In genomic region chr16:67781548-67781921, GRCh38 we compare ENCODE assay signal across 13 cellular contexts. TPM values are rescaled to one million over a fixed set of nuclear protein-coding genes. Genes with fewer than 3 reads are reported as not detected.
A peak's percentile ranks its signal among the peaks of the same experiment; 100 is the strongest.
DNase-seq lines count a peak whose midpoint lies in the region; ATAC-seq and TF ChIP-seq lines count a peak whose summit lies in the region.
"Had no signal": no experiment of that assay in that cellular context is flagged by ENCODE, and none has a peak within 500 bp of the region (broad histone marks: within the 10 kb centered on the region; RNA-seq: fewer than 3 reads in every experiment).

No MANE protein-coding gene starts in this region.

- no peaks in the 10 kb centered on the region for H3K9me3 Mint-ChIP-seq in CD4-positive, alpha-beta T cell
- no peaks in the 10 kb centered on the region for H3K9me3 Mint-ChIP-seq in central memory CD8-positive, alpha-beta T cell

- peak overlapping the region; percentile 56 for H3K27ac ChIP-seq in CD4-positive, alpha-beta T cell (ENCODE audit: low read depth, low read length)
- peak overlapping the region in 1 of 5 donors; percentile 38 for H3K27ac ChIP-seq in stomach
- no peak overlapping the region for H3K27ac ChIP-seq in dorsolateral prefrontal cortex
- H3K27ac ChIP-seq: testis had no signal

- intact Hi-C loops in CD4-positive, alpha-beta T cell (cut with DNase I, micrococcal nuclease), result no loop called here
- intact Hi-C loops in stomach (cut with DNase I; ENCODE audit: low total_unique reads), result no loop called here
- intact Hi-C loops in dorsolateral prefrontal cortex (cut with DNase I), result no loop called here

- POLR2A ChIA-PET in CD4-positive, alpha-beta T cell (lab: Charles Lee), result interaction anchor here (0.9 to 2.4 kb wide), 5 partner anchors 20 to 62 kb away, joined by 3 to 14 read pairs (median 7); partner anchors contain the start of genes GFOD2, RANBP10 and TSNAXIP1

- peaks cover 9 to 36% (median 33%) of the 10 kb centered on the region in 4 donors for H3K4me1 ChIP-seq in stomach
- H3K4me1 ChIP-seq: testis had no signal

- no peak for TF ChIP-seq EP300 in stomach (IDR thresholded peaks at IDR 0.05)

- CTCF ChIA-PET in CD4-positive, alpha-beta T cell (lab: Charles Lee), result interaction anchor here (1.8 kb wide), 1 partner anchor 35 kb away, joined by 5 read pairs; no protein-coding TSS in a partner anchor

- H3K4me3 ChIP-seq in stomach (no peak overlapping the region), dorsolateral prefrontal cortex (no peak overlapping the region)
- H3K4me3 ChIP-seq: testis had no signal

- peak overlapping the region; percentile 8 for H3K4me3 Mint-ChIP-seq in CD4-positive, alpha-beta T cell
- no peak overlapping the region for H3K4me3 Mint-ChIP-seq in central memory CD8-positive, alpha-beta T cell

- peak in 3 of 10 experiments; percentile 2 to 20 (median 7) for DNase-seq in CD4-positive, alpha-beta T cell
- DNase-seq in RPMI8226 (peak; percentile 46), stomach (no peak), dorsolateral prefrontal cortex (no peak), Ammon's horn (ENCODE audit: low spot score) (no peak)
- no peak for DNase-seq in central memory CD8-positive, alpha-beta T cell (ENCODE audit: low spot score in 2 of 2)
- DNase-seq: DMS 273 treated with DMSO at 0.1 percent for 48 hours; NCI-H2171; stimulated activated CD4-positive, alpha-beta T cell treated with anti-CD3 and anti-CD28 coated beads, Interleukin-1b, Interleukin-23, amount 100 ng/mL, for 48 hours; testis had no signal

- WGBS in stomach, 5 donors, result 35 to 58% (median 54%) methylated on average over 5 of the region's 5 CpGs

- TF ChIP-seq CTCF in CD4-positive, alpha-beta T cell (IDR thresholded peaks at IDR 0.05), result no peak
- TF ChIP-seq CTCF in stomach (IDR thresholded peaks at IDR 0.05), result no peak
- no peak for TF ChIP-seq CTCF in dorsolateral prefrontal cortex (IDR thresholded peaks at IDR 0.05 in 54 of 56, conservative IDR thresholded peaks at IDR 0.05 in 2 of 56; ENCODE audit: low read depth in 1 of 56, partially characterized antibody in 56 of 56)

- H3K9me3 ChIP-seq in CD4-positive, alpha-beta T cell (ENCODE audit: control insufficient read depth, low read length), result no peaks in the 10 kb centered on the region
- no peaks in the 10 kb centered on the region for H3K9me3 ChIP-seq in stomach
- H3K9me3 ChIP-seq: testis had no signal

- peak; percentile 90 for ATAC-seq in CD4-positive, alpha-beta T cell (ENCODE audit: poor library complexity)
- ATAC-seq in GM18511 (IDR thresholded peaks at IDR 0.05; ENCODE audit: unreplicated experiment) (peak; percentile 64), HG03565 (IDR thresholded peaks at IDR 0.05; ENCODE audit: unreplicated experiment) (no peak)
- ATAC-seq in central memory CD8-positive, alpha-beta T cell (replicated peaks; ENCODE audit: extremely low read depth, poor library complexity, severe bottlenecking), result peak; percentile 54

- H3K27ac Mint-ChIP-seq in CD4-positive, alpha-beta T cell, result peak overlapping the region; percentile 92
- H3K27ac Mint-ChIP-seq in central memory CD8-positive, alpha-beta T cell (ENCODE audit: low read depth), result peak overlapping the region; percentile 85

- peaks cover 12% of the 10 kb centered on the region for H3K36me3 Mint-ChIP-seq in CD4-positive, alpha-beta T cell (ENCODE audit: low read depth)
- H3K36me3 Mint-ChIP-seq in central memory CD8-positive, alpha-beta T cell (ENCODE audit: insufficient read depth), result peaks cover 5% of the 10 kb centered on the region

- H3K4me1 Mint-ChIP-seq in CD4-positive, alpha-beta T cell (ENCODE audit: low read depth), result peaks cover 42% of the 10 kb centered on the region
- H3K4me1 Mint-ChIP-seq in central memory CD8-positive, alpha-beta T cell, result peaks cover 31% of the 10 kb centered on the region

- no peak for TF ChIP-seq POLR2A in stomach (IDR thresholded peaks at IDR 0.05)

- no peaks in the 10 kb centered on the region for H3K27me3 ChIP-seq in CD4-positive, alpha-beta T cell (ENCODE audit: control insufficient read depth, insufficient read depth, low read length)
- H3K27me3 ChIP-seq in stomach (no peaks in the 10 kb centered on the region), dorsolateral prefrontal cortex (no peaks in the 10 kb centered on the region)
- H3K27me3 ChIP-seq: testis had no signal

- H3K36me3 ChIP-seq in stomach, result peaks cover 0 to 6% (median 2%) of the 10 kb centered on the region in 4 donors

- H3K27me3 Mint-ChIP-seq in CD4-positive, alpha-beta T cell, result no peaks in the 10 kb centered on the region
- no peaks in the 10 kb centered on the region for H3K27me3 Mint-ChIP-seq in central memory CD8-positive, alpha-beta T cell

RNA-seq across cellular contexts. Expression of gene RANBP10, which starts 24.8 kb away (rescaled TPM):
- total RNA-seq in CD4-positive, alpha-beta T cell, result 10 to 100 TPM; 12.0 to 13.6 TPM
- total RNA-seq in stomach, result 10 to 100 TPM in 3 of 5 donors, 1 to 10 TPM in 2; 7.8 to 37.3 (median 13.0) TPM
- polyA plus RNA-seq in stomach, result 1 to 10 TPM; 2.9 to 6.9 (median 4.2) TPM
- 10 to 100 TPM; 13.9 to 32.6 (median 21.2) TPM for total RNA-seq in dorsolateral prefrontal cortex

RNA-seq across cellular contexts. Expression of gene TSNAXIP1, which starts 25.2 kb away (rescaled TPM):
- total RNA-seq in CD4-positive, alpha-beta T cell, result under 1 TPM; 0.52 to 0.61 TPM
- 10 to 100 TPM in 1 of 5 donors, 1 to 10 TPM in 2, under 1 TPM in 1, not detected in 1; 0.45 to 25.7 (median 1.7) TPM for total RNA-seq in stomach
- polyA plus RNA-seq in stomach, result 1 to 10 TPM in 1 of 3 donors, under 1 TPM in 2; 0.46 to 1.2 (median 1.00) TPM
- total RNA-seq in dorsolateral prefrontal cortex, result 10 to 100 TPM in 26 of 120 experiments, 1 to 10 TPM in 94; 3.1 to 16.5 (median 8.5) TPM
- total RNA-seq: HT-29 had no signal
